10 cellular contexts compared by ENCODE assay signal in genomic region chr15:32844118-32844711, GRCh38.
DNase-seq lines count a peak whose midpoint lies in the region; ATAC-seq, FAIRE-seq and TF ChIP-seq lines count a peak whose summit lies in the region.
"Had no signal": no experiment of that assay in that cellular context is flagged by ENCODE, and none has a peak within 500 bp of the region (broad histone marks: within the 10 kb centered on the region; RNA-seq: fewer than 3 reads in every experiment).

No MANE protein-coding gene starts in this region.

- FAIRE-seq in bronchial epithelial cell (lab: Jason Lieb, UNC) = no peak

- no peak overlapping the region for H3K4me3 ChIP-seq in bronchial epithelial cell (ENCODE audit: low read depth, low read length)
- no peak overlapping the region for H3K4me3 ChIP-seq in neural progenitor cell
- H3K4me3 ChIP-seq: SK-N-MC had no signal

- no peaks in the 10 kb centered on the region for H3K36me3 ChIP-seq in bronchial epithelial cell (ENCODE audit: control insufficient read depth, insufficient read depth, low read length)
- no peaks in the 10 kb centered on the region for H3K36me3 ChIP-seq in neural progenitor cell

- no peaks in the 10 kb centered on the region for H3K79me2 ChIP-seq in neural progenitor cell (ENCODE audit: low read depth)

- no peaks in the 10 kb centered on the region for H3K27me3 ChIP-seq in bronchial epithelial cell (ENCODE audit: control insufficient read depth, insufficient read depth, low read length)
- H3K27me3 ChIP-seq in neural progenitor cell = no peaks in the 10 kb centered on the region

- intact Hi-C loops in sciatic nerve (cut with DNase I) = no loop called here

- peaks cover 5% of the 10 kb centered on the region for H3K27me3 Mint-ChIP-seq in neural progenitor cell (ENCODE audit: insufficient read depth, low read depth)

- H3K36me3 Mint-ChIP-seq in neural progenitor cell = no peaks in the 10 kb centered on the region
- H3K36me3 Mint-ChIP-seq: naive B cell had no signal

- DNase-seq in NCI-H1105 treated with DMSO at 0.1 percent for 48 hours (lab: John Stamatoyannopoulos, UW) = peak; percentile 46
- peak; percentile 51 for DNase-seq in bronchial epithelial cell (ENCODE audit: low read depth)
- DNase-seq in neural progenitor cell (ENCODE audit: low spot score) = peak; percentile 27
- no peak for DNase-seq in activated CD4-positive, alpha-beta T cell treated with anti-CD3 and anti-CD28 coated beads for 1 hour
- no peak for DNase-seq in sciatic nerve (ENCODE audit: low spot score)
- DNase-seq: naive B cell had no signal

- no peak overlapping the region for H2AFZ ChIP-seq in neural progenitor cell (replicated peaks)

- H3F3A ChIP-seq in neural progenitor cell (ENCODE audit: low read depth) = peaks cover 4% of the 10 kb centered on the region

- no peak overlapping the region for H3K4me2 ChIP-seq in neural progenitor cell

- no peak overlapping the region for H3K27ac ChIP-seq in neural progenitor cell
- H3K27ac ChIP-seq: SK-N-MC had no signal

- no peak overlapping the region for H3K27ac Mint-ChIP-seq in neural progenitor cell
- H3K27ac Mint-ChIP-seq: naive B cell had no signal

- ATAC-seq in GM21447 (IDR thresholded peaks at IDR 0.05; ENCODE audit: unreplicated experiment) (no peak), sciatic nerve (no peak), HG03039 (IDR thresholded peaks at IDR 0.05; ENCODE audit: unreplicated experiment) (no peak)

- H3K4me1 Mint-ChIP-seq in neural progenitor cell = no peaks in the 10 kb centered on the region

- no peaks in the 10 kb centered on the region for H3K9me3 ChIP-seq in neural progenitor cell (ENCODE audit: low read depth)

- TF ChIP-seq CTCF in GM12872 (IDR thresholded peaks at IDR 0.05; ENCODE audit: insufficient read depth, low read depth, low read length) (peak; percentile 62), bronchial epithelial cell (IDR thresholded peaks at IDR 0.05; ENCODE audit: insufficient read depth, low read length, severe bottlenecking) (peak; percentile 52), neural progenitor cell (IDR thresholded peaks at IDR 0.05) (peak; percentile 68)

- peaks cover 7% of the 10 kb centered on the region for H3K9me3 Mint-ChIP-seq in neural progenitor cell

- H3K4me3 Mint-ChIP-seq in neural progenitor cell = no peak overlapping the region
- H3K4me3 Mint-ChIP-seq: naive B cell had no signal

- H4K20me1 ChIP-seq in neural progenitor cell (ENCODE audit: low read depth) = no peaks in the 10 kb centered on the region

- peaks cover 4% of the 10 kb centered on the region for H3K4me1 ChIP-seq in neural progenitor cell

- no peak overlapping the region for H3K9ac ChIP-seq in neural progenitor cell

Comparison
In these comparisons a context has a peak if more than half of its experiments do, and no peak if none do; other contexts are left out.
1. DNase-seq: peak in NCI-H1105 treated with DMSO at 0.1 percent for 48 hours (single experiment), bronchial epithelial cell (single experiment) and neural progenitor cell (single experiment); none in activated CD4-positive, alpha-beta T cell treated with anti-CD3 and anti-CD28 coated beads for 1 hour (single experiment) and sciatic nerve (single experiment).
2. Peak in every context shown above with its lines, with median percentiles within 50 percentile points of each other: CTCF ChIP-seq.